Comparison of ENCODE assay signal across 1 cellular context in genomic region chr6:33199687-33200233, GRCh38.
TF ChIP-seq lines count a peak whose summit lies in the region.

No MANE protein-coding gene starts in this region.

TF ChIP-seq in SK-N-SH, 30 proteins besides CTCF, POLR2A, EP300 and RAD21 (continued from another document):
- TF ChIP-seq MAX (IDR thresholded peaks at IDR 0.05; ENCODE audit: low read depth) (peak; percentile 56; the same call in 1 of the 2 replicates), FOXJ3 (CRISPR knock-in tag; IDR thresholded peaks at IDR 0.05) (no peak), SIN3A (IDR thresholded peaks at IDR 0.05; ENCODE audit: borderline replicate concordance, low read depth, low read length) (no peak)
TF ChIP-seq in SK-N-SH: peak in this region for 2.
